Comparison of ENCODE assay signal across 8 cellular contexts in genomic region chr21:46229133-46229922, GRCh38. TPM values are rescaled to one million over a fixed set of nuclear protein-coding genes. Genes with fewer than 3 reads are reported as not detected.
A peak's percentile ranks its signal among the peaks of the same experiment; 100 is the strongest.
DNase-seq lines count a peak whose midpoint lies in the region; ATAC-seq and TF ChIP-seq lines count a peak whose summit lies in the region.

No MANE protein-coding gene starts in this region.

- peaks cover 7% of the 10 kb centered on the region for H3K27me3 Mint-ChIP-seq in GM23338 (ENCODE audit: insufficient read depth, low read depth, poor library complexity)
- no peaks in the 10 kb centered on the region for H3K27me3 Mint-ChIP-seq in activated CD8-positive, alpha-beta T cell treated with anti-CD3 and anti-CD28 coated beads for 36 hours

- intact Hi-C loops in activated CD8-positive, alpha-beta T cell treated with anti-CD3 and anti-CD28 coated beads for 36 hours (cut with micrococcal nuclease): no loop called here
- intact Hi-C loops in heart left ventricle (cut with DNase I): loop anchor here in 8 of 10 donors (2.0 to 10.0 kb wide), 8 partner anchors 41 to 257 kb away; partner anchors contain the start of genes C21orf58 (in 1 of the 8), FTCD (in 1 of the 8) and PCNT (in 1 of the 8)

- H3K36me3 ChIP-seq in GM23338 (ENCODE audit: insufficient read depth) (peaks cover 34% of the 10 kb centered on the region), MM.1S (replicated peaks; ENCODE audit: insufficient read depth, low read length) (no peaks in the 10 kb centered on the region), heart left ventricle (peaks cover 0 to 26% (median 18%) of the 10 kb centered on the region in 9 donors)

- CTCF ChIA-PET in activated CD8-positive, alpha-beta T cell treated with anti-CD3 and anti-CD28 coated beads for 36 hours (lab: Charles Lee): interaction anchor here (0.9 to 2.2 kb wide), 6 partner anchors 15 to 86 kb away, joined by 3 to 8 read pairs (median 4); partner anchors contain the start of genes MCM3AP and YBEY

- H3K27ac Mint-ChIP-seq in GM23338: peak overlapping the region; percentile 97
- H3K27ac Mint-ChIP-seq in activated CD8-positive, alpha-beta T cell treated with anti-CD3 and anti-CD28 coated beads for 36 hours: peak overlapping the region; percentile 97

- H3K27ac ChIP-seq in GM23338 (ENCODE audit: low read depth) (no peak overlapping the region), MM.1S (ENCODE audit: low read length) (no peak overlapping the region), heart left ventricle (peak overlapping the region in 10 of 12 donors; percentile 47 to 91 (median 66))

- peaks cover 20% of the 10 kb centered on the region for H3K4me1 ChIP-seq in GM23338 (ENCODE audit: insufficient read depth)
- H3K4me1 ChIP-seq in MM.1S (ENCODE audit: low read length): peaks cover 20% of the 10 kb centered on the region
- H3K4me1 ChIP-seq in heart left ventricle: peaks cover 0 to 43% (median 23%) of the 10 kb centered on the region in 12 donors

- peak; percentile 32 to 51 for TF ChIP-seq CTCF in GM23338 (conservative IDR thresholded peaks at IDR 0.05; ENCODE audit: low read depth in 2 of 2)
- TF ChIP-seq CTCF in MM.1S (IDR thresholded peaks at IDR 0.05; ENCODE audit: low read length): peak; percentile 57
- TF ChIP-seq CTCF in activated CD8-positive, alpha-beta T cell treated with anti-CD3 and anti-CD28 coated beads for 36 hours (IDR thresholded peaks at IDR 0.05): peak; percentile 65
- peak; percentile 36 to 81 (median 59) for TF ChIP-seq CTCF in heart left ventricle (IDR thresholded peaks at IDR 0.05)
- TF ChIP-seq CTCF in retinal pigment epithelial cell (conservative IDR thresholded peaks at IDR 0.05; ENCODE audit: low read depth, low read length): peak; percentile 51

- H3K27me3 ChIP-seq in GM23338 (ENCODE audit: insufficient read depth) (no peaks in the 10 kb centered on the region), MM.1S (replicated peaks; ENCODE audit: insufficient read depth, low read length) (no peaks in the 10 kb centered on the region), heart left ventricle (no peaks in the 10 kb centered on the region)

- H2AFZ ChIP-seq in GM23338 (no peak overlapping the region), MM.1S (ENCODE audit: low read length) (peak overlapping the region; percentile 83)

- peaks cover 80% of the 10 kb centered on the region for H3K36me3 Mint-ChIP-seq in GM23338 (ENCODE audit: low read depth)
- H3K36me3 Mint-ChIP-seq in activated CD8-positive, alpha-beta T cell treated with anti-CD3 and anti-CD28 coated beads for 36 hours (ENCODE audit: low read depth): peaks cover 43% of the 10 kb centered on the region

- H4K20me1 ChIP-seq in GM23338 (replicated peaks; ENCODE audit: insufficient read depth) (peaks cover 24% of the 10 kb centered on the region), MM.1S (ENCODE audit: insufficient read depth, low read length) (peaks cover 15% of the 10 kb centered on the region)

- peaks cover 62% of the 10 kb centered on the region for H3K9me3 Mint-ChIP-seq in GM23338
- H3K9me3 Mint-ChIP-seq in activated CD8-positive, alpha-beta T cell treated with anti-CD3 and anti-CD28 coated beads for 36 hours: no peaks in the 10 kb centered on the region

- peak overlapping the region; percentile 73 for H3K4me3 ChIP-seq in GM23338
- peak overlapping the region; percentile 80 for H3K4me3 ChIP-seq in MM.1S (ENCODE audit: low read length)
- peak overlapping the region; percentile 63 to 99 (median 92) for H3K4me3 ChIP-seq in heart left ventricle
- peak overlapping the region; percentile 65 for H3K4me3 ChIP-seq in retinal pigment epithelial cell (ENCODE audit: low read length)

- DNase-seq in NCI-H2107 (lab: John Stamatoyannopoulos, UW) (peak; percentile 89), NCI-H2107 treated with DMSO at 0.1 percent for 48 hours (lab: John Stamatoyannopoulos, UW; ENCODE audit: unreplicated experiment) (no peak), GM23338 (ENCODE audit: low spot score) (peak; percentile 30), MM.1S (no peak), heart left ventricle (peak in 3 of 5 donors; percentile 37 to 80 (median 60)), retinal pigment epithelial cell (ENCODE audit: low read depth) (no peak), HCEC 1CT (no peak)
- no peak for DNase-seq in activated CD8-positive, alpha-beta T cell treated with anti-CD3 and anti-CD28 coated beads for 36 hours

- peak overlapping the region; percentile 80 for H3K9ac ChIP-seq in MM.1S (ENCODE audit: low read length)

- H3K4me3 Mint-ChIP-seq in GM23338: peak overlapping the region; percentile 85
- H3K4me3 Mint-ChIP-seq in activated CD8-positive, alpha-beta T cell treated with anti-CD3 and anti-CD28 coated beads for 36 hours: peak overlapping the region; percentile 76

- peaks cover 8% of the 10 kb centered on the region; the same call in 1 of the 2 replicates for H3K9me2 ChIP-seq in GM23338 (ENCODE audit: insufficient read depth)
- H3K9me2 ChIP-seq in MM.1S (replicated peaks; ENCODE audit: insufficient read depth, low read length): no peaks in the 10 kb centered on the region

- H3K9me3 ChIP-seq in MM.1S (replicated peaks; ENCODE audit: insufficient read depth, low read length) (no peaks in the 10 kb centered on the region), heart left ventricle (no peaks in the 10 kb centered on the region)

- WGBS in heart left ventricle, 4 donors: 3 to 10% (median 5%) methylated on average over 41 to 71 of the region's 72 CpGs

- peaks cover 23% of the 10 kb centered on the region for H3K4me1 Mint-ChIP-seq in GM23338
- peaks cover 46% of the 10 kb centered on the region for H3K4me1 Mint-ChIP-seq in activated CD8-positive, alpha-beta T cell treated with anti-CD3 and anti-CD28 coated beads for 36 hours (ENCODE audit: low read depth)

- peak overlapping the region; percentile 84 for H3K4me2 ChIP-seq in GM23338
- H3K4me2 ChIP-seq in MM.1S (ENCODE audit: low read depth, low read length): peak overlapping the region; percentile 94

- no peak for TF ChIP-seq POLR2A in heart left ventricle (IDR thresholded peaks at IDR 0.05)

- POLR2A ChIA-PET in activated CD8-positive, alpha-beta T cell treated with anti-CD3 and anti-CD28 coated beads for 36 hours (lab: Charles Lee): interaction anchor here (0.6 to 1.6 kb wide), 4 partner anchors 10 to 96 kb away, joined by 3 to 4 read pairs (median 4); no protein-coding TSS in a partner anchor

- H3F3A ChIP-seq in GM23338 (replicated peaks; ENCODE audit: low read depth): peaks cover 13% of the 10 kb centered on the region; the same call in 1 of the 2 replicates
- H3F3A ChIP-seq in MM.1S (ENCODE audit: insufficient read depth, low read length): peaks cover 15% of the 10 kb centered on the region

- peaks cover 80% of the 10 kb centered on the region for H3K79me2 ChIP-seq in GM23338 (replicated peaks; ENCODE audit: insufficient read depth)
- peaks cover 47% of the 10 kb centered on the region for H3K79me2 ChIP-seq in MM.1S (ENCODE audit: low read length)

- ATAC-seq in GM23338: peak; percentile 53
- peak; percentile 36 for ATAC-seq in activated CD8-positive, alpha-beta T cell treated with anti-CD3 and anti-CD28 coated beads for 36 hours
- ATAC-seq in heart left ventricle: peak in 3 of 4 donors; percentile 17 to 54 (median 42)

TF ChIP-seq in GM23338, 12 proteins besides CTCF, POLR2A, EP300 and RAD21:
- TF ChIP-seq NANOG (IDR thresholded peaks at IDR 0.05; ENCODE audit: borderline replicate concordance) (no peak), POLR2AphosphoS5 (IDR thresholded peaks at IDR 0.05; ENCODE audit: low read depth) (peak; percentile 44; the same call in 1 of the 2 replicates)

RNA-seq across cellular contexts. Expression of gene LSS, which starts 0.8 kb away (rescaled TPM):
- total RNA-seq in GM23338 (2014; rRNA removed; shearing (Covaris generic)): 216 and 237 TPM in 2 replicates
- polyA plus RNA-seq in GM23338 (2016; fragmentation: Nextera tagmentation; extraction: Ambion mirVana): 49.3 and 55.0 TPM in 2 replicates
- 10 to 100 TPM; 20.3 to 20.4 TPM for total RNA-seq in activated CD8-positive, alpha-beta T cell treated with anti-CD3 and anti-CD28 coated beads for 36 hours
- total RNA-seq in heart left ventricle: 10 to 100 TPM; 34.2 to 65.5 (median 41.7) TPM
- 10 to 100 TPM; 25.1 to 35.7 TPM for polyA plus RNA-seq in heart left ventricle

RNA-seq across cellular contexts. Expression of gene SPATC1L, which starts 45.1 kb away (rescaled TPM):
- total RNA-seq in GM23338 (2014; rRNA removed; shearing (Covaris generic)): 30.7 and 37.6 TPM in 2 replicates
- 69.6 and 70.2 TPM in 2 replicates for polyA plus RNA-seq in GM23338 (2016; fragmentation: Nextera tagmentation; extraction: Ambion mirVana)
- 10 to 100 TPM; 23.2 to 24.2 TPM for total RNA-seq in activated CD8-positive, alpha-beta T cell treated with anti-CD3 and anti-CD28 coated beads for 36 hours
- total RNA-seq in heart left ventricle: 10 to 100 TPM in 4 of 9 donors, 1 to 10 TPM in 5; 4.9 to 16.8 (median 8.4) TPM
- polyA plus RNA-seq in heart left ventricle: 10 to 100 TPM; 11.0 to 12.9 TPM

RNA-seq across cellular contexts. Expression of gene MCM3AP, which starts 56.1 kb away (rescaled TPM):
- 123 and 167 TPM in 2 replicates for total RNA-seq in GM23338 (2014; rRNA removed; shearing (Covaris generic))
- polyA plus RNA-seq in GM23338 (2016; fragmentation: Nextera tagmentation; extraction: Ambion mirVana): 39.2 and 44.4 TPM in 2 replicates
- total RNA-seq in activated CD8-positive, alpha-beta T cell treated with anti-CD3 and anti-CD28 coated beads for 36 hours: 100 to 1,000 TPM; 108 to 112 TPM
- total RNA-seq in heart left ventricle: 10 to 100 TPM; 47.3 to 69.8 (median 56.8) TPM
- 10 to 100 TPM; 24.5 to 50.9 TPM for polyA plus RNA-seq in heart left ventricle

RNA-seq across cellular contexts. Expression of gene YBEY, which starts 56.8 kb away (rescaled TPM):
- total RNA-seq in GM23338 (2014; rRNA removed; shearing (Covaris generic)): 31.8 and 33.0 TPM in 2 replicates
- 28.1 and 34.0 TPM in 2 replicates for polyA plus RNA-seq in GM23338 (2016; fragmentation: Nextera tagmentation; extraction: Ambion mirVana)
- 10 to 100 TPM; 14.9 to 16.2 TPM for total RNA-seq in activated CD8-positive, alpha-beta T cell treated with anti-CD3 and anti-CD28 coated beads for 36 hours
- 10 to 100 TPM; 11.4 to 28.1 (median 16.0) TPM for total RNA-seq in heart left ventricle
- 10 to 100 TPM; 14.7 to 16.5 TPM for polyA plus RNA-seq in heart left ventricle

Comparison
In these comparisons a context has a peak if more than half of its experiments do, and no peak if none do; other contexts are left out.
1. DNase-seq: peak in NCI-H2107 (single experiment), GM23338 (single experiment) and heart left ventricle (3 of 5); none in NCI-H2107 treated with DMSO at 0.1 percent for 48 hours (single experiment), MM.1S (single experiment), activated CD8-positive, alpha-beta T cell treated with anti-CD3 and anti-CD28 coated beads for 36 hours (single experiment), retinal pigment epithelial cell (single experiment) and HCEC 1CT (single experiment).
2. H3K27ac ChIP-seq: peak in heart left ventricle (10 of 12); none in GM23338 (single experiment) and MM.1S (single experiment).
3. Peak in every context shown above with its lines, with median percentiles within 50 percentile points of each other: ATAC-seq, H3K4me3 ChIP-seq and CTCF ChIP-seq.